ENCODE assay signal across 1 cellular context in the genomic region with DNA sequence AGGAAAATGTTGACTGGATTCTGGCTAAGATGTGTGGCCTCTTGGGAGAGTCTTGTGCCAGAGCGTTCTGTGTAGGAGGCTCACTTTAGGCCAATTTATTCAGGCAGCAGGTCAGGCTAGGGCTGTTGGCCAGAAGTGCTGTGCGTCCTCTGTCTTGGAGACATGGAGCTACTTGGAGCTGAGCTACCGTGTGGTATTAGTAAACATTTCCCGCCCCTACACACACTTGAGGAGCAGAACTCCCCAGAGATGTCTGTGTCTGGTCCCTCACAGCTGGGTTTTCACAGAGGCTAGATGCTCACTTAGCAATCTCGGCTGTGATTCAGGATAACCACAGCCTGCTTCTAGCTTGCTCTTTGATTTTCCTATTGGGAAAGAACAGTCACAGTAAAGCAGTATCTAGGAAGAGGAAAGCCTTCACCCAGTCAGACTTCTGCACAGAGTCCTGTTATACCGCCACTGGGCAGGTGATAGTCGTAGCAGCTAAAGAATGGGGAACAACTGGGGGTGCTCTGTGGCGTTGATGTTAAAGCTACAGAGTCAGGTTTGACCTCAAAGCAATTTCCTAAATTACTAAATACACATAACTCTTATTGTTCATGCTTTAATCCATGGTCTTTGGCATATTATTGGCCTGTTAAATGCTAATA.
TF ChIP-seq lines count a peak whose summit lies in the region.

No MANE protein-coding gene starts in this region.

TF ChIP-seq in HepG2, 621 proteins besides CTCF, POLR2A, EP300 and RAD21 (continued from another document):
- TF ChIP-seq, protein P1, sequence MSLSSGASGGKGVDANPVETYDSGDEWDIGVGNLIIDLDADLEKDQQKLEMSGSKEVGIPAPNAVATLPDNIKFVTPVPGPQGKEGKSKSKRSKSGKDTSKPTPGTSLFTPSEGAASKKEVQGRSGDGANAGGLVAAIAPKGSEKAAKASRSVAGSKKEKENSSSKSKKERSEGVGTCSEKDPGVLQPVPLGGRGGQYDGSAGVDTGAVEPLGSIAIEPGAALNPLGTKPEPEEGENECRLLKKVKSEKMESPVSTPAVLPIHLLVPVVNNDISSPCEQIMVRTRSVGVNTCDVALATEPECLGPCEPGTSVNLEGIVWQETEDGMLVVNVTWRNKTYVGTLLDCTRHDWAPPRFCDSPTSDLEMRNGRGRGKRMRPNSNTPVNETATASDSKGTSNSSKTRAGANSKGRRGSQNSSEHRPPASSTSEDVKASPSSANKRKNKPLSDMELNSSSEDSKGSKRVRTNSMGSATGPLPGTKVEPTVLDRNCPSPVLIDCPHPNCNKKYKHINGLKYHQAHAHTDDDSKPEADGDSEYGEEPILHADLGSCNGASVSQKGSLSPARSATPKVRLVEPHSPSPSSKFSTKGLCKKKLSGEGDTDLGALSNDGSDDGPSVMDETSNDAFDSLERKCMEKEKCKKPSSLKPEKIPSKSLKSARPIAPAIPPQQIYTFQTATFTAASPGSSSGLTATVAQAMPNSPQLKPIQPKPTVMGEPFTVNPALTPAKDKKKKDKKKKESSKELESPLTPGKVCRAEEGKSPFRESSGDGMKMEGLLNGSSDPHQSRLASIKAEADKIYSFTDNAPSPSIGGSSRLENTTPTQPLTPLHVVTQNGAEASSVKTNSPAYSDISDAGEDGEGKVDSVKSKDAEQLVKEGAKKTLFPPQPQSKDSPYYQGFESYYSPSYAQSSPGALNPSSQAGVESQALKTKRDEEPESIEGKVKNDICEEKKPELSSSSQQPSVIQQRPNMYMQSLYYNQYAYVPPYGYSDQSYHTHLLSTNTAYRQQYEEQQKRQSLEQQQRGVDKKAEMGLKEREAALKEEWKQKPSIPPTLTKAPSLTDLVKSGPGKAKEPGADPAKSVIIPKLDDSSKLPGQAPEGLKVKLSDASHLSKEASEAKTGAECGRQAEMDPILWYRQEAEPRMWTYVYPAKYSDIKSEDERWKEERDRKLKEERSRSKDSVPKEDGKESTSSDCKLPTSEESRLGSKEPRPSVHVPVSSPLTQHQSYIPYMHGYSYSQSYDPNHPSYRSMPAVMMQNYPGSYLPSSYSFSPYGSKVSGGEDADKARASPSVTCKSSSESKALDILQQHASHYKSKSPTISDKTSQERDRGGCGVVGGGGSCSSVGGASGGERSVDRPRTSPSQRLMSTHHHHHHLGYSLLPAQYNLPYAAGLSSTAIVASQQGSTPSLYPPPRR (CRISPR knock-in tag; IDR thresholded peaks at IDR 0.05; ENCODE audit: borderline replicate concordance): no peak
- TF ChIP-seq ZNF549 (CRISPR knock-in tag; IDR thresholded peaks at IDR 0.05): no peak
